20 cellular contexts compared by ENCODE assay signal in genomic region chr17:14797021-14797420, GRCh38.
DNase-seq lines count a peak whose midpoint lies in the region; ATAC-seq, FAIRE-seq and TF ChIP-seq lines count a peak whose summit lies in the region.
"Had no signal": no experiment of that assay in that cellular context is flagged by ENCODE, and none has a peak within 500 bp of the region (broad histone marks: within the 10 kb centered on the region; RNA-seq: fewer than 3 reads in every experiment).

No MANE protein-coding gene starts in this region.

- WGBS in prostate gland: 47% methylated on average over 4 of the region's 4 CpGs

- H3K4me1 Mint-ChIP-seq in stimulated activated naive CD8-positive, alpha-beta T cell treated with anti-CD3 and anti-CD28 coated beads, Interleukin-15, amount 100 ng/mL, for 72 hours: no peaks in the 10 kb centered on the region
- peaks cover 9% of the 10 kb centered on the region for H3K4me1 Mint-ChIP-seq in mesothelial cell of epicardium
- H3K4me1 Mint-ChIP-seq: CD4-positive, CD25-positive, alpha-beta regulatory T cell had no signal

- TF ChIP-seq CTCF in prostate gland (IDR thresholded peaks at IDR 0.05): no peak
- no peak for TF ChIP-seq CTCF in mesothelial cell of epicardium (IDR thresholded peaks at IDR 0.05; ENCODE audit: unreplicated experiment)

- no peaks in the 10 kb centered on the region for H3K36me3 ChIP-seq in SJCRH30
- no peaks in the 10 kb centered on the region for H3K36me3 ChIP-seq in prostate gland
- H3K36me3 ChIP-seq: BLaER1 had no signal

- FAIRE-seq in HTR-8/SVneo (lab: Jason Lieb, UNC): peak; percentile 26
- FAIRE-seq: D721Med, GM12892, GM19239 had no signal

- TF ChIP-seq POLR2A in prostate gland (IDR thresholded peaks at IDR 0.05): no peak

- H3K9me3 Mint-ChIP-seq in stimulated activated naive CD8-positive, alpha-beta T cell treated with anti-CD3 and anti-CD28 coated beads, Interleukin-15, amount 100 ng/mL, for 72 hours: no peaks in the 10 kb centered on the region
- peaks cover 11% of the 10 kb centered on the region for H3K9me3 Mint-ChIP-seq in mesothelial cell of epicardium
- H3K9me3 Mint-ChIP-seq: CD8-positive, alpha-beta T cell; GM23338; H9 had no signal

- DNase-seq in HTR-8/SVneo (ENCODE audit: insufficient read length, low spot score) (no peak), SJCRH30 (no peak), prostate gland (ENCODE audit: low spot score) (peak; percentile 27), mesothelial cell of epicardium (ENCODE audit: low spot score in 2 of 2, unreplicated experiment in 2 of 2) (no peak)
- DNase-seq in stimulated activated naive CD8-positive, alpha-beta T cell treated with anti-CD3 and anti-CD28 coated beads, Interleukin-15, amount 100 ng/mL, for 72 hours: no peak
- DNase-seq in activated CD8-positive, alpha-beta memory T cell treated with anti-CD3 and anti-CD28 coated beads, Interleukin-2, amount 50 U/mL, for 4 hours: no peak
- DNase-seq: CD4-positive, CD25-positive, alpha-beta regulatory T cell; CD8-positive, alpha-beta T cell; DMS 273 treated with DMSO at 0.1 percent for 48 hours; DMS53; DMS79 treated with DMSO at 0.1 percent for 48 hours; H9 had no signal

- no peak overlapping the region for H3K27ac Mint-ChIP-seq in stimulated activated naive CD8-positive, alpha-beta T cell treated with anti-CD3 and anti-CD28 coated beads, Interleukin-15, amount 100 ng/mL, for 72 hours
- no peak overlapping the region for H3K27ac Mint-ChIP-seq in mesothelial cell of epicardium
- H3K27ac Mint-ChIP-seq: B cell; CD8-positive, alpha-beta T cell; GM23338 had no signal

- no peak for ATAC-seq in stimulated activated naive CD8-positive, alpha-beta T cell treated with anti-CD3 and anti-CD28 coated beads, Interleukin-15, amount 100 ng/mL, for 72 hours
- ATAC-seq: CD8-positive, alpha-beta T cell; GM23338; HCT116 had no signal

- H3K9me3 ChIP-seq in SJCRH30 (replicated peaks): no peaks in the 10 kb centered on the region; the same call in 1 of the 2 replicates
- no peaks in the 10 kb centered on the region for H3K9me3 ChIP-seq in prostate gland
- H3K9me3 ChIP-seq: BLaER1 had no signal

- no peaks in the 10 kb centered on the region for H3K36me3 Mint-ChIP-seq in mesothelial cell of epicardium
- H3K36me3 Mint-ChIP-seq: CD4-positive, CD25-positive, alpha-beta regulatory T cell; CD8-positive, alpha-beta T cell had no signal

- intact Hi-C loops in prostate gland (cut with DNase I): no loop called here

- peaks cover 12% of the 10 kb centered on the region for H3K4me1 ChIP-seq in SJCRH30
- H3K4me1 ChIP-seq in prostate gland (replicated peaks): peaks cover 9% of the 10 kb centered on the region

- no peak overlapping the region for H3K4me3 Mint-ChIP-seq in stimulated activated naive CD8-positive, alpha-beta T cell treated with anti-CD3 and anti-CD28 coated beads, Interleukin-15, amount 100 ng/mL, for 72 hours
- H3K4me3 Mint-ChIP-seq in mesothelial cell of epicardium: no peak overlapping the region
- H3K4me3 Mint-ChIP-seq: B cell; CD4-positive, CD25-positive, alpha-beta regulatory T cell; CD8-positive, alpha-beta T cell; GM23338; H9 had no signal

- H3K4me3 ChIP-seq in SJCRH30 (no peak overlapping the region), prostate gland (no peak overlapping the region)
- H3K4me3 ChIP-seq: BLaER1, GM23338 had no signal

- H3K27me3 ChIP-seq in SJCRH30 (0 out of 2 replicates have a peak, but pooled peaks cover 2% of the 10 kb centered on the region), prostate gland (replicated peaks; ENCODE audit: insufficient read depth) (no peaks in the 10 kb centered on the region)
- H3K27me3 ChIP-seq: BLaER1 had no signal

- H3K27ac ChIP-seq in SJCRH30 (peak overlapping the region; percentile 10; the same call in 1 of the 2 replicates), prostate gland (peak overlapping the region; percentile 38 to 73)
- H3K27ac ChIP-seq: BLaER1, C4-2B had no signal

- peaks cover 24% of the 10 kb centered on the region for H3K27me3 Mint-ChIP-seq in stimulated activated naive CD8-positive, alpha-beta T cell treated with anti-CD3 and anti-CD28 coated beads, Interleukin-15, amount 100 ng/mL, for 72 hours
- H3K27me3 Mint-ChIP-seq in mesothelial cell of epicardium (ENCODE audit: low read depth): peaks cover 5% of the 10 kb centered on the region
